In the genomic region with DNA sequence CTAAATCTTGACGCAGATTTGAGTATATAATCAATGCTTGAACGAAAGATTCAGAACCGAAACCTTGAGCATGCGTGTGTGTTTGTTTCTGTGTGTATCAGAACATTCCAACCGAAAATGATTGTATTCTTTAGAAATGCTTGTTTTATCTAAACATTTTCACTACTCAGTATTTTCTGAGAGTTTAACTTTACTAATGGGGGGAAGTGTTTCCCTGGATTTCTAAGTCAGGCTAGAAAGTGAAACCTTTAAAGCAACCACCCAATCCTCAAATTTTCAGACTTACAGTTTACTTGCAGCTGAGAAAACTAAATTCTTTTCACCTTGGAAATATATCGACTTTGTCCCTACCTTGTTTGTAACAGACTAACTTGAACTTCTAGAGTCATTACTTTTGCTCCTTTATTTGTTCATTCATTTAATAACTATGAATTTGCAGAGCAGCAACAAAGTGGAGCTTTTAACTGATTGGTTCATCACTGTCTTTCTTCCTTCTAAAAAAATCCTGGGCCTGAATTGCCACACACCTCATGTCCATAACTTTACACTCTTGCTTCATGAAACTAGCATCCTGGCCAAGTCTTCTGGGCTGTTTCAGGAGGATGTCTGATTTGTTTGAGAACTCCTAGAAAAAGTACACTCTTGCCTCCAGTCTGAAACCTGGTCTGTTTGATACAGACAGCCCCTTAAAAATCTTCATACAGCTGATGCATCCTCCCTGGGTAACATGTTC, we compare ENCODE assay signal across 20 cellular contexts.
"Had no signal": no experiment of that assay in that cellular context is flagged by ENCODE, and none has a peak within 500 bp of the region (broad histone marks: within the 10 kb centered on the region; RNA-seq: fewer than 3 reads in every experiment).

No MANE protein-coding gene starts in this region.

- H3K27me3 ChIP-seq: ascending aorta, colonic mucosa, gastrocnemius medialis, left lung, upper lobe of left lung had no signal

- H3K27ac ChIP-seq: ascending aorta, colonic mucosa, gastrocnemius medialis, left lung, upper lobe of left lung had no signal

- H3K4me1 ChIP-seq: ascending aorta, colonic mucosa, gastrocnemius medialis, left lung, upper lobe of left lung had no signal

- DNase-seq: activated CD4-positive, alpha-beta T cell treated with anti-CD3 and anti-CD28 coated beads, Interleukin-2, amount 50 U/mL, for 48 hours; activated gamma-delta T cell; activated T-cell treated with anti-CD3 and anti-CD28 coated beads, Interleukin-2, amount 50 U/mL, for 48 hours; colonic mucosa; effector CD4-positive, alpha-beta T cell; gastrocnemius medialis; left lung; occipital lobe; stimulated activated CD4-positive, alpha-beta T cell treated with anti-CD3 and anti-CD28 coated beads, Interleukin-12 subunit alpha, Interleukin-12 subunit beta, amount 100 ng/mL, for 4 hours; stimulated activated naive CD4-positive, alpha-beta T cell; T-helper 2 cell; upper lobe of left lung had no signal

- H3K4me3 Mint-ChIP-seq: activated naive CD8-positive, alpha-beta T cell; memory B cell; natural killer cell treated with Interleukin-12 subunit alpha and Interleukin-12 subunit beta and Interleukin-15 and Interleukin-18, amount 100 ng/mL, for 72 hours had no signal

- H3K9me3 ChIP-seq: ascending aorta, colonic mucosa, gastrocnemius medialis, left lung, upper lobe of left lung had no signal

- H3K9me3 Mint-ChIP-seq: memory B cell; natural killer cell treated with Interleukin-12 subunit alpha and Interleukin-12 subunit beta and Interleukin-15 and Interleukin-18, amount 100 ng/mL, for 72 hours had no signal

- H3K4me3 ChIP-seq: ascending aorta, colonic mucosa, gastrocnemius medialis, left lung, upper lobe of left lung had no signal

- H3K27me3 Mint-ChIP-seq: activated naive CD8-positive, alpha-beta T cell; memory B cell; natural killer cell treated with Interleukin-12 subunit alpha and Interleukin-12 subunit beta and Interleukin-15 and Interleukin-18, amount 100 ng/mL, for 72 hours had no signal

- H3K36me3 ChIP-seq: colonic mucosa had no signal

- H3K27ac Mint-ChIP-seq: activated naive CD8-positive, alpha-beta T cell; memory B cell; natural killer cell treated with Interleukin-12 subunit alpha and Interleukin-12 subunit beta and Interleukin-15 and Interleukin-18, amount 100 ng/mL, for 72 hours had no signal

- FAIRE-seq: bronchial epithelial cell, keratinocyte had no signal

- ATAC-seq: activated CD4-positive, CD25-positive, alpha-beta regulatory T cell treated with anti-CD3 and anti-CD28 coated beads, Interleukin-2, amount 50 U/mL, for 24 hours; gastrocnemius medialis; left lung; natural killer cell treated with Interleukin-12 subunit alpha and Interleukin-12 subunit beta and Interleukin-15 and Interleukin-18, amount 100 ng/mL, for 72 hours; sciatic nerve had no signal

- H3K36me3 Mint-ChIP-seq: natural killer cell treated with Interleukin-12 subunit alpha and Interleukin-12 subunit beta and Interleukin-15 and Interleukin-18, amount 100 ng/mL, for 72 hours had no signal
